9 cellular contexts compared by ENCODE assay signal in genomic region chrX:82127228-82128123, GRCh38.
A peak's percentile ranks its signal among the peaks of the same experiment; 100 is the strongest.
DNase-seq lines count a peak whose midpoint lies in the region; ATAC-seq lines count a peak whose summit lies in the region.
"Had no signal": no experiment of that assay in that cellular context is flagged by ENCODE, and none has a peak within 500 bp of the region (broad histone marks: within the 10 kb centered on the region; RNA-seq: fewer than 3 reads in every experiment).

No MANE protein-coding gene starts in this region.

- H3K9me3 Mint-ChIP-seq in activated CD8-positive, alpha-beta memory T cell treated with anti-CD3 and anti-CD28 coated beads, Interleukin-2, amount 10 ng/mL, durations not matched to agents 7 days and 5 days (ENCODE audit: low read depth), result peaks cover 2% of the 10 kb centered on the region
- H3K9me3 Mint-ChIP-seq in effector memory CD8-positive, alpha-beta T cell, result no peaks in the 10 kb centered on the region
- H3K9me3 Mint-ChIP-seq in activated T-helper 2 cell treated with anti-CD3 and anti-CD28 coated beads, Interferon-gamma antibody, Interleukin-2, Interleukin-4, amounts not matched to agents 10 μg/mL and 5 μg/mL and 100 μg/mL, durations not matched to agents 14 hours and 24 hours and 36 hours, result no peaks in the 10 kb centered on the region

- DNase-seq in activated CD8-positive, alpha-beta memory T cell treated with anti-CD3 and anti-CD28 coated beads, Interleukin-2, amount 10 ng/mL, durations not matched to agents 7 days and 5 days, result peak; percentile 42
- DNase-seq in activated CD8-positive, alpha-beta memory T cell treated with anti-CD3 and anti-CD28 coated beads, Interleukin-2, amount 50 U/mL, for 4 hours, result no peak
- no peak for DNase-seq in effector memory CD8-positive, alpha-beta T cell
- no peak for DNase-seq in activated T-helper 2 cell treated with anti-CD3 and anti-CD28 coated beads, Interferon-gamma antibody, Interleukin-2, Interleukin-4, amounts not matched to agents 10 μg/mL and 5 μg/mL and 100 μg/mL, durations not matched to agents 14 hours and 24 hours and 36 hours (ENCODE audit: low spot score)
- DNase-seq in NCI-H2196 (lab: John Stamatoyannopoulos, UW; ENCODE audit: unreplicated experiment) (no peak), glomerular visceral epithelial cell (ENCODE audit: extremely low spot score) (no peak)
- DNase-seq: stimulated activated naive CD4-positive, alpha-beta T cell had no signal

- ATAC-seq in activated CD8-positive, alpha-beta memory T cell treated with anti-CD3 and anti-CD28 coated beads, Interleukin-2, amount 10 ng/mL, durations not matched to agents 7 days and 5 days, result peak; percentile 70
- ATAC-seq in GM21529 (IDR thresholded peaks at IDR 0.05; ENCODE audit: unreplicated experiment) (peak; percentile 91), HG03354 (IDR thresholded peaks at IDR 0.05; ENCODE audit: poor library complexity, severe bottlenecking, unreplicated experiment) (peak; percentile 97)
- peak; percentile 67 for ATAC-seq in effector memory CD8-positive, alpha-beta T cell (replicated peaks)

- no peak overlapping the region for H3K4me3 Mint-ChIP-seq in activated CD8-positive, alpha-beta memory T cell treated with anti-CD3 and anti-CD28 coated beads, Interleukin-2, amount 10 ng/mL, durations not matched to agents 7 days and 5 days
- peak overlapping the region; percentile 25 to 36 for H3K4me3 Mint-ChIP-seq in effector memory CD8-positive, alpha-beta T cell
- H3K4me3 Mint-ChIP-seq in activated T-helper 2 cell treated with anti-CD3 and anti-CD28 coated beads, Interferon-gamma antibody, Interleukin-2, Interleukin-4, amounts not matched to agents 10 μg/mL and 5 μg/mL and 100 μg/mL, durations not matched to agents 14 hours and 24 hours and 36 hours (ENCODE audit: low read depth), result no peak overlapping the region

- intact Hi-C loops in activated T-helper 2 cell treated with anti-CD3 and anti-CD28 coated beads, Interferon-gamma antibody, Interleukin-2, Interleukin-4, amounts not matched to agents 10 μg/mL and 5 μg/mL and 100 μg/mL, durations not matched to agents 14 hours and 24 hours and 36 hours (cut with micrococcal nuclease), result no loop called here

- peaks cover 9% of the 10 kb centered on the region for H3K4me1 Mint-ChIP-seq in activated CD8-positive, alpha-beta memory T cell treated with anti-CD3 and anti-CD28 coated beads, Interleukin-2, amount 10 ng/mL, durations not matched to agents 7 days and 5 days
- H3K4me1 Mint-ChIP-seq in effector memory CD8-positive, alpha-beta T cell (ENCODE audit: low read depth in 2 of 2), result peaks cover 0 to 11% of the 10 kb centered on the region in 2 donors
- H3K4me1 Mint-ChIP-seq in activated T-helper 2 cell treated with anti-CD3 and anti-CD28 coated beads, Interferon-gamma antibody, Interleukin-2, Interleukin-4, amounts not matched to agents 10 μg/mL and 5 μg/mL and 100 μg/mL, durations not matched to agents 14 hours and 24 hours and 36 hours (ENCODE audit: low read depth), result no peaks in the 10 kb centered on the region

- peak overlapping the region; percentile 75 for H3K27ac Mint-ChIP-seq in activated CD8-positive, alpha-beta memory T cell treated with anti-CD3 and anti-CD28 coated beads, Interleukin-2, amount 10 ng/mL, durations not matched to agents 7 days and 5 days
- H3K27ac Mint-ChIP-seq in effector memory CD8-positive, alpha-beta T cell, result peak overlapping the region in 1 of 2 donors; percentile 38
- no peak overlapping the region for H3K27ac Mint-ChIP-seq in activated T-helper 2 cell treated with anti-CD3 and anti-CD28 coated beads, Interferon-gamma antibody, Interleukin-2, Interleukin-4, amounts not matched to agents 10 μg/mL and 5 μg/mL and 100 μg/mL, durations not matched to agents 14 hours and 24 hours and 36 hours

- CTCF ChIA-PET in activated CD8-positive, alpha-beta memory T cell treated with anti-CD3 and anti-CD28 coated beads, Interleukin-2, amount 10 ng/mL, durations not matched to agents 7 days and 5 days (lab: Charles Lee), result no interaction called here

- H3K27me3 Mint-ChIP-seq in activated CD8-positive, alpha-beta memory T cell treated with anti-CD3 and anti-CD28 coated beads, Interleukin-2, amount 10 ng/mL, durations not matched to agents 7 days and 5 days, result no peaks in the 10 kb centered on the region
- no peaks in the 10 kb centered on the region for H3K27me3 Mint-ChIP-seq in effector memory CD8-positive, alpha-beta T cell
- H3K27me3 Mint-ChIP-seq in activated T-helper 2 cell treated with anti-CD3 and anti-CD28 coated beads, Interferon-gamma antibody, Interleukin-2, Interleukin-4, amounts not matched to agents 10 μg/mL and 5 μg/mL and 100 μg/mL, durations not matched to agents 14 hours and 24 hours and 36 hours (ENCODE audit: low read depth), result no peaks in the 10 kb centered on the region

- peaks cover 4% of the 10 kb centered on the region for H3K36me3 Mint-ChIP-seq in activated CD8-positive, alpha-beta memory T cell treated with anti-CD3 and anti-CD28 coated beads, Interleukin-2, amount 10 ng/mL, durations not matched to agents 7 days and 5 days
- no peaks in the 10 kb centered on the region for H3K36me3 Mint-ChIP-seq in effector memory CD8-positive, alpha-beta T cell (ENCODE audit: insufficient read depth)
- no peaks in the 10 kb centered on the region for H3K36me3 Mint-ChIP-seq in activated T-helper 2 cell treated with anti-CD3 and anti-CD28 coated beads, Interferon-gamma antibody, Interleukin-2, Interleukin-4, amounts not matched to agents 10 μg/mL and 5 μg/mL and 100 μg/mL, durations not matched to agents 14 hours and 24 hours and 36 hours (ENCODE audit: low read depth)

Comparison
In these comparisons a context has a peak if more than half of its experiments do, and no peak if none do; other contexts are left out.
1. H3K4me3 Mint-ChIP-seq: peak in effector memory CD8-positive, alpha-beta T cell (2 of 2); none in activated CD8-positive, alpha-beta memory T cell treated with anti-CD3 and anti-CD28 coated beads, Interleukin-2, amount 10 ng/mL, durations not matched to agents 7 days and 5 days (single experiment) and activated T-helper 2 cell treated with anti-CD3 and anti-CD28 coated beads, Interferon-gamma antibody, Interleukin-2, Interleukin-4, amounts not matched to agents 10 μg/mL and 5 μg/mL and 100 μg/mL, durations not matched to agents 14 hours and 24 hours and 36 hours (single experiment).
2. Peak in every context shown above with its lines, with median percentiles within 50 percentile points of each other: ATAC-seq.